22 cellular contexts compared by ENCODE assay signal in the genomic region with DNA sequence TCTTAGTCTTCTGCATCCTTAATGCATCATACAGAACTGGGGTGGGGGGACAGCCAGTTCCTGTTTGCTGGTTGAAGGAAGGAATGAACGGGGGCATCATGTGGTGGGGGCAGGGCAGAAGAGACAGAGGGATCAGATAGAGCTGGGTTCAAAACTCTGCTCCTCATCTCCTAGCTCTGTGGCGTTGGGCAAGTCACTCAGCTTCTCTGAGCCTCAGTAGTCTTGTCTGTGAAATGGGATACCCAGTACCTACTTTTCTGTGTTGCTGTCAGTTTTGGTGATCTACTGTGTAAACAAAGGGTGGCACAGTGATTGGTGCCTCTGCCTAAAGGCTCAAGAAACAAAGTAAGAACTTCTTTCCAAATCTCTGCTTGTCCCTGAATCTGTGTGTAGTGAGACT. TPM values are rescaled to one million over a fixed set of nuclear protein-coding genes. Genes with fewer than 3 reads are reported as not detected.
"Had no signal": no experiment of that assay in that cellular context is flagged by ENCODE, and none has a peak within 500 bp of the region (broad histone marks: within the 10 kb centered on the region; RNA-seq: fewer than 3 reads in every experiment).

No MANE protein-coding gene starts in this region.

- H3K4me2 ChIP-seq: SK-N-SH had no signal

- ATAC-seq: activated CD4-positive, alpha-beta T cell treated with anti-CD3 and anti-CD28 coated beads for 36 hours had no signal

- H3K4me1 ChIP-seq: adrenal gland, SJCRH30 had no signal

- DNase-seq: activated CD4-positive, alpha-beta memory T cell treated with anti-CD3 and anti-CD28 coated beads, Interleukin-2, amount 10 ng/mL, durations not matched to agents 7 days and 5 days; activated CD4-positive, alpha-beta T cell treated with anti-CD3 and anti-CD28 coated beads for 36 hours; activated CD4-positive, alpha-beta T cell treated with anti-CD3 and anti-CD28 coated beads, Interleukin-2, amount 50 U/mL, for 1 hour; activated CD8-positive, alpha-beta memory T cell treated with anti-CD3 and anti-CD28 coated beads, Interleukin-2, amount 50 U/mL, for 4 hours; activated naive CD4-positive, alpha-beta T cell treated with anti-CD3 and anti-CD28 coated beads, Interleukin-2, amount 50 U/mL, for 16 hours; activated naive CD8-positive, alpha-beta T cell treated with anti-CD3 and anti-CD28 coated beads, Interleukin-2, amount 10 ng/mL, durations not matched to agents 7 days and 5 days; adrenal gland; anterior cingulate cortex; MM.1S; NCI-H1105; NCI-H1694 treated with DMSO at 0.1 percent for 48 hours; NCI-H2081; NCI-H510A treated with DMSO at 0.1 percent for 48 hours; NK-92 treated with Interleukin-12 subunit alpha and Interleukin-12 subunit beta, amount 100 ng/mL, for 24 hours; Right ventricle myocardium superior; SJCRH30; SK-N-SH; T-helper 1 cell had no signal

- H3K9ac ChIP-seq: SK-N-SH had no signal

- H3K36me3 ChIP-seq: adrenal gland, Peyer's patch, SJCRH30 had no signal

- H3K9me3 ChIP-seq: adrenal gland, Peyer's patch, SJCRH30, SK-N-SH had no signal

- H3K27me3 ChIP-seq: adrenal gland, Peyer's patch, SJCRH30 had no signal

- H3K27ac ChIP-seq: adrenal gland, RWPE1, SJCRH30, VCaP had no signal

- H3K4me3 ChIP-seq: adrenal gland, SJCRH30 had no signal

RNA-seq across cellular contexts. Expression of gene RHCG, which starts 36.3 kb away (rescaled TPM):
- total RNA-seq: activated CD4-positive, alpha-beta memory T cell treated with anti-CD3 and anti-CD28 coated beads, Interleukin-2, amount 10 ng/mL, durations not matched to agents 7 days and 5 days; activated CD4-positive, alpha-beta T cell treated with anti-CD3 and anti-CD28 coated beads for 36 hours; activated naive CD8-positive, alpha-beta T cell treated with anti-CD3 and anti-CD28 coated beads, Interleukin-2, amount 10 ng/mL, durations not matched to agents 7 days and 5 days; Peyer's patch; Right ventricle myocardium superior; SJCRH30; T-helper 2 cell treated with Interferon-gamma antibody and Interleukin-4, amounts not matched to agents 100 ng/mL and 5 ng/mL, for 36 hours had no signal
- polyA plus RNA-seq: SK-N-SH had no signal
